In genomic region chr6:105794263-105794662, GRCh38 we compare ENCODE assay signal across 8 cellular contexts.
DNase-seq lines count a peak whose midpoint lies in the region; ATAC-seq and TF ChIP-seq lines count a peak whose summit lies in the region.
"Had no signal": no experiment of that assay in that cellular context is flagged by ENCODE, and none has a peak within 500 bp of the region (broad histone marks: within the 10 kb centered on the region; RNA-seq: fewer than 3 reads in every experiment).

No MANE protein-coding gene starts in this region.

- WGBS in smooth muscle cell (ENCODE audit: low lambda C conversion rate) = 49% methylated on average over 5 of the region's 5 CpGs

- H3K79me2 ChIP-seq in smooth muscle cell (ENCODE audit: low read depth) = no peaks in the 10 kb centered on the region

- no peak overlapping the region for H3K4me3 ChIP-seq in smooth muscle cell

- intact Hi-C loops in left ventricle myocardium superior (cut with micrococcal nuclease) = no loop called here

- H3K9ac ChIP-seq in smooth muscle cell (ENCODE audit: low read depth) = no peak overlapping the region

- peaks cover 12% of the 10 kb centered on the region for H3F3A ChIP-seq in smooth muscle cell (ENCODE audit: low read depth)

- no peaks in the 10 kb centered on the region for H4K20me1 ChIP-seq in smooth muscle cell (ENCODE audit: low read depth)

- peak overlapping the region; percentile 10 for H3K4me2 ChIP-seq in smooth muscle cell

- H3K9me3 ChIP-seq in smooth muscle cell (replicated peaks; ENCODE audit: low read depth) = no peaks in the 10 kb centered on the region

- TF ChIP-seq CTCF in smooth muscle cell (IDR thresholded peaks at IDR 0.05; ENCODE audit: borderline replicate concordance, insufficient read depth, poor library complexity, severe bottlenecking) = no peak

- H2AFZ ChIP-seq in smooth muscle cell (ENCODE audit: low read depth) = peak overlapping the region; percentile 64

- H3K27ac ChIP-seq in smooth muscle cell (ENCODE audit: low read depth) = no peak overlapping the region

- H3K27me3 ChIP-seq in smooth muscle cell (ENCODE audit: low read depth) = no peaks in the 10 kb centered on the region

- DNase-seq in HuH-7 (ENCODE audit: low spot score) (peak; percentile 70), RPMI7951 (ENCODE audit: low read depth) (peak; percentile 63), left ventricle myocardium superior (peak; percentile 63), smooth muscle cell (lab: John Stamatoyannopoulos, UW; ENCODE audit: unreplicated experiment) (no peak)
- no peak for DNase-seq in activated T-cell treated with anti-CD3 and anti-CD28 coated beads, Interleukin-2, amount 50 U/mL, for 1 hour
- DNase-seq: NCI-H526 treated with DMSO at 0.1 percent for 48 hours had no signal

- H3K36me3 ChIP-seq in smooth muscle cell (ENCODE audit: low read depth) = no peaks in the 10 kb centered on the region

- peaks cover 19% of the 10 kb centered on the region for H3K4me1 ChIP-seq in smooth muscle cell (ENCODE audit: low read depth)

- ATAC-seq in left ventricle myocardium superior (peak; percentile 71), HG02973 (IDR thresholded peaks at IDR 0.05; ENCODE audit: unreplicated experiment) (no peak), GM19397 (IDR thresholded peaks at IDR 0.05; ENCODE audit: unreplicated experiment) (no peak)

Comparison
In these comparisons a context has a peak if more than half of its experiments do, and no peak if none do; other contexts are left out.
1. DNase-seq: peak in HuH-7 (single experiment), RPMI7951 (single experiment) and left ventricle myocardium superior (single experiment); none in smooth muscle cell (single experiment) and activated T-cell treated with anti-CD3 and anti-CD28 coated beads, Interleukin-2, amount 50 U/mL, for 1 hour (single experiment).